ENCODE assay signal across 1 cellular context in the genomic region with DNA sequence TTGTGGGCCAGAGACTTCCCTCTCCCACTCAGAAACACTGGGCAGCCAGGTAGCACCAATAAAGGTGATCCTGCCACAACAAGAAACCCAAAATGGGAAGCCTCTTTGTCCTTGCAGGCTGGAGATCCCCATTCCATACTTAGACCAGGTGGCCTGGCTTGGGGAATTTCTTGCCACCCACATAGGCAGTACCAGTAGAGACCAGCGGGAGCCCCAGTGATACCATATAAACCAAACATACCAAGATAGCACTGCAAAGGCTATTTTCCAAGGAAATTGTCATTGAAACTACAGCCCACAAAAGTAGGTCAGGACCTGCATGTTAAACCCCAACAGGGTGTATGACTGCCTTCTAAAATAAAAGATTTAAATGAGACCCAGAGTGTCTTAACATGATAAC.
TF ChIP-seq lines count a peak whose summit lies in the region.

No MANE protein-coding gene starts in this region.

TF ChIP-seq in H1, 55 proteins besides CTCF, POLR2A, EP300 and RAD21 (continued from another document):
- TF ChIP-seq, protein P1, sequence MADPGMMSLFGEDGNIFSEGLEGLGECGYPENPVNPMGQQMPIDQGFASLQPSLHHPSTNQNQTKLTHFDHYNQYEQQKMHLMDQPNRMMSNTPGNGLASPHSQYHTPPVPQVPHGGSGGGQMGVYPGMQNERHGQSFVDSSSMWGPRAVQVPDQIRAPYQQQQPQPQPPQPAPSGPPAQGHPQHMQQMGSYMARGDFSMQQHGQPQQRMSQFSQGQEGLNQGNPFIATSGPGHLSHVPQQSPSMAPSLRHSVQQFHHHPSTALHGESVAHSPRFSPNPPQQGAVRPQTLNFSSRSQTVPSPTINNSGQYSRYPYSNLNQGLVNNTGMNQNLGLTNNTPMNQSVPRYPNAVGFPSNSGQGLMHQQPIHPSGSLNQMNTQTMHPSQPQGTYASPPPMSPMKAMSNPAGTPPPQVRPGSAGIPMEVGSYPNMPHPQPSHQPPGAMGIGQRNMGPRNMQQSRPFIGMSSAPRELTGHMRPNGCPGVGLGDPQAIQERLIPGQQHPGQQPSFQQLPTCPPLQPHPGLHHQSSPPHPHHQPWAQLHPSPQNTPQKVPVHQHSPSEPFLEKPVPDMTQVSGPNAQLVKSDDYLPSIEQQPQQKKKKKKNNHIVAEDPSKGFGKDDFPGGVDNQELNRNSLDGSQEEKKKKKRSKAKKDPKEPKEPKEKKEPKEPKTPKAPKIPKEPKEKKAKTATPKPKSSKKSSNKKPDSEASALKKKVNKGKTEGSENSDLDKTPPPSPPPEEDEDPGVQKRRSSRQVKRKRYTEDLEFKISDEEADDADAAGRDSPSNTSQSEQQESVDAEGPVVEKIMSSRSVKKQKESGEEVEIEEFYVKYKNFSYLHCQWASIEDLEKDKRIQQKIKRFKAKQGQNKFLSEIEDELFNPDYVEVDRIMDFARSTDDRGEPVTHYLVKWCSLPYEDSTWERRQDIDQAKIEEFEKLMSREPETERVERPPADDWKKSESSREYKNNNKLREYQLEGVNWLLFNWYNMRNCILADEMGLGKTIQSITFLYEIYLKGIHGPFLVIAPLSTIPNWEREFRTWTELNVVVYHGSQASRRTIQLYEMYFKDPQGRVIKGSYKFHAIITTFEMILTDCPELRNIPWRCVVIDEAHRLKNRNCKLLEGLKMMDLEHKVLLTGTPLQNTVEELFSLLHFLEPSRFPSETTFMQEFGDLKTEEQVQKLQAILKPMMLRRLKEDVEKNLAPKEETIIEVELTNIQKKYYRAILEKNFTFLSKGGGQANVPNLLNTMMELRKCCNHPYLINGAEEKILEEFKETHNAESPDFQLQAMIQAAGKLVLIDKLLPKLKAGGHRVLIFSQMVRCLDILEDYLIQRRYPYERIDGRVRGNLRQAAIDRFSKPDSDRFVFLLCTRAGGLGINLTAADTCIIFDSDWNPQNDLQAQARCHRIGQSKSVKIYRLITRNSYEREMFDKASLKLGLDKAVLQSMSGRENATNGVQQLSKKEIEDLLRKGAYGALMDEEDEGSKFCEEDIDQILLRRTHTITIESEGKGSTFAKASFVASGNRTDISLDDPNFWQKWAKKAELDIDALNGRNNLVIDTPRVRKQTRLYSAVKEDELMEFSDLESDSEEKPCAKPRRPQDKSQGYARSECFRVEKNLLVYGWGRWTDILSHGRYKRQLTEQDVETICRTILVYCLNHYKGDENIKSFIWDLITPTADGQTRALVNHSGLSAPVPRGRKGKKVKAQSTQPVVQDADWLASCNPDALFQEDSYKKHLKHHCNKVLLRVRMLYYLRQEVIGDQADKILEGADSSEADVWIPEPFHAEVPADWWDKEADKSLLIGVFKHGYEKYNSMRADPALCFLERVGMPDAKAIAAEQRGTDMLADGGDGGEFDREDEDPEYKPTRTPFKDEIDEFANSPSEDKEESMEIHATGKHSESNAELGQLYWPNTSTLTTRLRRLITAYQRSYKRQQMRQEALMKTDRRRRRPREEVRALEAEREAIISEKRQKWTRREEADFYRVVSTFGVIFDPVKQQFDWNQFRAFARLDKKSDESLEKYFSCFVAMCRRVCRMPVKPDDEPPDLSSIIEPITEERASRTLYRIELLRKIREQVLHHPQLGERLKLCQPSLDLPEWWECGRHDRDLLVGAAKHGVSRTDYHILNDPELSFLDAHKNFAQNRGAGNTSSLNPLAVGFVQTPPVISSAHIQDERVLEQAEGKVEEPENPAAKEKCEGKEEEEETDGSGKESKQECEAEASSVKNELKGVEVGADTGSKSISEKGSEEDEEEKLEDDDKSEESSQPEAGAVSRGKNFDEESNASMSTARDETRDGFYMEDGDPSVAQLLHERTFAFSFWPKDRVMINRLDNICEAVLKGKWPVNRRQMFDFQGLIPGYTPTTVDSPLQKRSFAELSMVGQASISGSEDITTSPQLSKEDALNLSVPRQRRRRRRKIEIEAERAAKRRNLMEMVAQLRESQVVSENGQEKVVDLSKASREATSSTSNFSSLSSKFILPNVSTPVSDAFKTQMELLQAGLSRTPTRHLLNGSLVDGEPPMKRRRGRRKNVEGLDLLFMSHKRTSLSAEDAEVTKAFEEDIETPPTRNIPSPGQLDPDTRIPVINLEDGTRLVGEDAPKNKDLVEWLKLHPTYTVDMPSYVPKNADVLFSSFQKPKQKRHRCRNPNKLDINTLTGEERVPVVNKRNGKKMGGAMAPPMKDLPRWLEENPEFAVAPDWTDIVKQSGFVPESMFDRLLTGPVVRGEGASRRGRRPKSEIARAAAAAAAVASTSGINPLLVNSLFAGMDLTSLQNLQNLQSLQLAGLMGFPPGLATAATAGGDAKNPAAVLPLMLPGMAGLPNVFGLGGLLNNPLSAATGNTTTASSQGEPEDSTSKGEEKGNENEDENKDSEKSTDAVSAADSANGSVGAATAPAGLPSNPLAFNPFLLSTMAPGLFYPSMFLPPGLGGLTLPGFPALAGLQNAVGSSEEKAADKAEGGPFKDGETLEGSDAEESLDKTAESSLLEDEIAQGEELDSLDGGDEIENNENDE (IDR thresholded peaks at IDR 0.05; ENCODE audit: insufficient replicate concordance, low read length), result no peak
- no peak for TF ChIP-seq CTBP2 (IDR thresholded peaks at IDR 0.05; ENCODE audit: borderline replicate concordance, insufficient read depth, insufficient read length, low read length)
- 0 out of 2 replicates have a peak, but pooled peaks have one; percentile 3 for TF ChIP-seq TEAD4 (IDR thresholded peaks at IDR 0.05; ENCODE audit: low read depth, low read length)
- TF ChIP-seq, protein P2, sequence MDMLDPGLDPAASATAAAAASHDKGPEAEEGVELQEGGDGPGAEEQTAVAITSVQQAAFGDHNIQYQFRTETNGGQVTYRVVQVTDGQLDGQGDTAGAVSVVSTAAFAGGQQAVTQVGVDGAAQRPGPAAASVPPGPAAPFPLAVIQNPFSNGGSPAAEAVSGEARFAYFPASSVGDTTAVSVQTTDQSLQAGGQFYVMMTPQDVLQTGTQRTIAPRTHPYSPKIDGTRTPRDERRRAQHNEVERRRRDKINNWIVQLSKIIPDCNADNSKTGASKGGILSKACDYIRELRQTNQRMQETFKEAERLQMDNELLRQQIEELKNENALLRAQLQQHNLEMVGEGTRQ (IDR thresholded peaks at IDR 0.05; ENCODE audit: low read length), result no peak
- no peak for TF ChIP-seq FOSL1 (IDR thresholded peaks at IDR 0.05; ENCODE audit: insufficient read depth, low read depth, low read length)
